In the genomic region with DNA sequence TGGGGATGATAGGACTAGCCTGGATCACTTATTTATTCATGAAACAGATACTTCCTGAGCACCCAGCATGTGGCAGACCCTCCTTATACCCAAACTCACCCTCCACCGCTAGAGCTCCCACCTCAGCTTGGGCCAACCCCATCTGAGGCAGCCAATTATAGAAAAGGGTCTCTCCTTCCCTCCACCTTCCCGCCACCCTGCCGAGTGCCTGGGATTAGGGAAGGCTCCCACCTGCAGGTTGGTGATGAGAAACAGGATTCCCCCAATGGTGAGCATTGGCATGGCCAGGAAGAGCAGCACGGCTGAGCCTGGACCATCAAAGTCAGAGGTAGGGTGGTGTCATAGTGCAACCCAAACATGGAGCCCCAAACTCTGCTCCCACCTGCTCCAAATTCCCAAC, we compare ENCODE assay signal across 1 cellular context.
TF ChIP-seq lines count a peak whose summit lies in the region.

No MANE protein-coding gene starts in this region.

TF ChIP-seq in GM12878, 131 proteins besides CTCF, POLR2A, EP300 and RAD21:
- TF ChIP-seq ESRRA (IDR thresholded peaks at IDR 0.05; ENCODE audit: low read length) (no peak), SMC3 (IDR thresholded peaks at IDR 0.05; ENCODE audit: borderline replicate concordance, low read length) (no peak), ZNF207 (IDR thresholded peaks at IDR 0.05; ENCODE audit: borderline replicate concordance) (no peak), ZNF687 (IDR thresholded peaks at IDR 0.05) (no peak), HSF1 (IDR thresholded peaks at IDR 0.05; ENCODE audit: low read depth, low read length) (no peak), GATAD2B (conservative IDR thresholded peaks at IDR 0.05; ENCODE audit: low read depth) (no peak), SPI1 (IDR thresholded peaks at IDR 0.05; ENCODE audit: borderline replicate concordance, insufficient read depth, low read depth, low read length) (no peak), RAD51 (IDR thresholded peaks at IDR 0.05) (no peak), SREBF2 (IDR thresholded peaks at IDR 0.05; ENCODE audit: low read length) (no peak), PAX8 (IDR thresholded peaks at IDR 0.05) (no peak), EZH2 (IDR thresholded peaks at IDR 0.05; ENCODE audit: borderline replicate concordance, control insufficient read depth, low read depth, low read length) (no peak), CBFB (IDR thresholded peaks at IDR 0.05; ENCODE audit: low read depth) (no peak), STAT3 (IDR thresholded peaks at IDR 0.05; ENCODE audit: low read depth, low read length) (no peak), POLR2AphosphoS2 (IDR thresholded peaks at IDR 0.05; ENCODE audit: low read depth, low read length) (no peak), POU2F2 (IDR thresholded peaks at IDR 0.05; ENCODE audit: borderline replicate concordance, low read depth, low read length) (no peak)
- TF ChIP-seq, protein P1, sequence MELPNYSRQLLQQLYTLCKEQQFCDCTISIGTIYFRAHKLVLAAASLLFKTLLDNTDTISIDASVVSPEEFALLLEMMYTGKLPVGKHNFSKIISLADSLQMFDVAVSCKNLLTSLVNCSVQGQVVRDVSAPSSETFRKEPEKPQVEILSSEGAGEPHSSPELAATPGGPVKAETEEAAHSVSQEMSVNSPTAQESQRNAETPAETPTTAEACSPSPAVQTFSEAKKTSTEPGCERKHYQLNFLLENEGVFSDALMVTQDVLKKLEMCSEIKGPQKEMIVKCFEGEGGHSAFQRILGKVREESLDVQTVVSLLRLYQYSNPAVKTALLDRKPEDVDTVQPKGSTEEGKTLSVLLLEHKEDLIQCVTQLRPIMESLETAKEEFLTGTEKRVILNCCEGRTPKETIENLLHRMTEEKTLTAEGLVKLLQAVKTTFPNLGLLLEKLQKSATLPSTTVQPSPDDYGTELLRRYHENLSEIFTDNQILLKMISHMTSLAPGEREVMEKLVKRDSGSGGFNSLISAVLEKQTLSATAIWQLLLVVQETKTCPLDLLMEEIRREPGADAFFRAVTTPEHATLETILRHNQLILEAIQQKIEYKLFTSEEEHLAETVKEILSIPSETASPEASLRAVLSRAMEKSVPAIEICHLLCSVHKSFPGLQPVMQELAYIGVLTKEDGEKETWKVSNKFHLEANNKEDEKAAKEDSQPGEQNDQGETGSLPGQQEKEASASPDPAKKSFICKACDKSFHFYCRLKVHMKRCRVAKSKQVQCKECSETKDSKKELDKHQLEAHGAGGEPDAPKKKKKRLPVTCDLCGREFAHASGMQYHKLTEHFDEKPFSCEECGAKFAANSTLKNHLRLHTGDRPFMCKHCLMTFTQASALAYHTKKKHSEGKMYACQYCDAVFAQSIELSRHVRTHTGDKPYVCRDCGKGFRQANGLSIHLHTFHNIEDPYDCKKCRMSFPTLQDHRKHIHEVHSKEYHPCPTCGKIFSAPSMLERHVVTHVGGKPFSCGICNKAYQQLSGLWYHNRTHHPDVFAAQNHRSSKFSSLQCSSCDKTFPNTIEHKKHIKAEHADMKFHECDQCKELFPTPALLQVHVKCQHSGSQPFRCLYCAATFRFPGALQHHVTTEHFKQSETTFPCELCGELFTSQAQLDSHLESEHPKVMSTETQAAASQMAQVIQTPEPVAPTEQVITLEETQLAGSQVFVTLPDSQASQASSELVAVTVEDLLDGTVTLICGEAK (IDR thresholded peaks at IDR 0.05; ENCODE audit: borderline replicate concordance) = no peak
TF ChIP-seq in GM12878: peak in this region for 0.
